Comparison of ENCODE assay signal across 7 cellular contexts in genomic region chr19:35468637-35469036, GRCh38. TPM values are rescaled to one million over a fixed set of nuclear protein-coding genes. Genes with fewer than 3 reads are reported as not detected.
DNase-seq lines count a peak whose midpoint lies in the region; ATAC-seq and TF ChIP-seq lines count a peak whose summit lies in the region.

No MANE protein-coding gene starts in this region.

- peaks cover 7% of the 10 kb centered on the region for H3K4me1 Mint-ChIP-seq in activated CD8-positive, alpha-beta memory T cell treated with anti-CD3 and anti-CD28 coated beads, Interleukin-2, amount 10 ng/mL, durations not matched to agents 7 days and 5 days

- H3K4me3 ChIP-seq in fibroblast of pulmonary artery (replicated peaks; ENCODE audit: low read depth, low read length): no peak overlapping the region

- peak; percentile 84 for DNase-seq in GM10248 (ENCODE audit: extremely low spot score)
- peak; percentile 17 for DNase-seq in HCEC 1CT
- DNase-seq in NCI-H2227 treated with DMSO at 0.1 percent for 48 hours (lab: John Stamatoyannopoulos, UW): peak; percentile 31
- peak; percentile 81 for DNase-seq in activated CD8-positive, alpha-beta memory T cell treated with anti-CD3 and anti-CD28 coated beads, Interleukin-2, amount 10 ng/mL, durations not matched to agents 7 days and 5 days
- DNase-seq in fibroblast of pulmonary artery (ENCODE audit: low read depth): peak; percentile 46
- peak; percentile 42 for DNase-seq in pons (ENCODE audit: low spot score)
- no peak for DNase-seq in dedifferentiated amniotic fluid mesenchymal stem cell (ENCODE audit: extremely low spot score)

- POLR2A ChIA-PET in GM10248 (lab: Yijun Ruan, JAX): no interaction called here

- no peak overlapping the region for H3K27ac Mint-ChIP-seq in activated CD8-positive, alpha-beta memory T cell treated with anti-CD3 and anti-CD28 coated beads, Interleukin-2, amount 10 ng/mL, durations not matched to agents 7 days and 5 days

- TF ChIP-seq CTCF in GM10248 (IDR thresholded peaks at IDR 0.05; ENCODE audit: control extremely low read depth, extremely low read depth, low read depth, missing control alignments) (peak; percentile 78), fibroblast of pulmonary artery (IDR thresholded peaks at IDR 0.05; ENCODE audit: low read length, missing control alignments) (peak; percentile 61)

- H3K27me3 Mint-ChIP-seq in activated CD8-positive, alpha-beta memory T cell treated with anti-CD3 and anti-CD28 coated beads, Interleukin-2, amount 10 ng/mL, durations not matched to agents 7 days and 5 days: peaks cover 3% of the 10 kb centered on the region

- no peaks in the 10 kb centered on the region for H3K36me3 Mint-ChIP-seq in activated CD8-positive, alpha-beta memory T cell treated with anti-CD3 and anti-CD28 coated beads, Interleukin-2, amount 10 ng/mL, durations not matched to agents 7 days and 5 days

- CTCF ChIA-PET in GM10248 (lab: Yijun Ruan, JAX): interaction anchor here (0.8 to 9.0 kb wide), 32 partner anchors 9 to 353 kb away, joined by 3 to 125 read pairs (median 5); partner anchors contain the start of genes FFAR2, FFAR3 and FXYD3
- CTCF ChIA-PET in activated CD8-positive, alpha-beta memory T cell treated with anti-CD3 and anti-CD28 coated beads, Interleukin-2, amount 10 ng/mL, durations not matched to agents 7 days and 5 days (lab: Charles Lee): interaction anchor here (0.6 to 6.2 kb wide), 18 partner anchors 9 to 121 kb away, joined by 3 to 76 read pairs (median 6); partner anchors contain the start of genes FFAR1 and FFAR3

- ATAC-seq in activated CD8-positive, alpha-beta memory T cell treated with anti-CD3 and anti-CD28 coated beads, Interleukin-2, amount 10 ng/mL, durations not matched to agents 7 days and 5 days: peak; percentile 99

- H3K4me3 Mint-ChIP-seq in activated CD8-positive, alpha-beta memory T cell treated with anti-CD3 and anti-CD28 coated beads, Interleukin-2, amount 10 ng/mL, durations not matched to agents 7 days and 5 days: no peak overlapping the region

- no peaks in the 10 kb centered on the region for H3K9me3 Mint-ChIP-seq in activated CD8-positive, alpha-beta memory T cell treated with anti-CD3 and anti-CD28 coated beads, Interleukin-2, amount 10 ng/mL, durations not matched to agents 7 days and 5 days (ENCODE audit: low read depth)

RNA-seq across cellular contexts. Expression of gene FFAR2, which starts 20.6 kb away (rescaled TPM):
- total RNA-seq in activated CD8-positive, alpha-beta memory T cell treated with anti-CD3 and anti-CD28 coated beads, Interleukin-2, amount 10 ng/mL, durations not matched to agents 7 days and 5 days: not detected

RNA-seq across cellular contexts. Expression of gene KRTDAP, which starts 21.6 kb away (rescaled TPM):
- not detected for total RNA-seq in activated CD8-positive, alpha-beta memory T cell treated with anti-CD3 and anti-CD28 coated beads, Interleukin-2, amount 10 ng/mL, durations not matched to agents 7 days and 5 days

RNA-seq across cellular contexts. Expression of gene DMKN, which starts 44.8 kb away (rescaled TPM):
- not detected for total RNA-seq in activated CD8-positive, alpha-beta memory T cell treated with anti-CD3 and anti-CD28 coated beads, Interleukin-2, amount 10 ng/mL, durations not matched to agents 7 days and 5 days

RNA-seq across cellular contexts. Expression of gene SBSN, which starts 59.5 kb away (rescaled TPM):
- total RNA-seq in activated CD8-positive, alpha-beta memory T cell treated with anti-CD3 and anti-CD28 coated beads, Interleukin-2, amount 10 ng/mL, durations not matched to agents 7 days and 5 days: not detected
